ENCODE assay signal across 9 cellular contexts in genomic region chr12:13205809-13206559, GRCh38. TPM values are rescaled to one million over a fixed set of nuclear protein-coding genes. Genes with fewer than 3 reads are reported as not detected.
DNase-seq lines count a peak whose midpoint lies in the region; ATAC-seq, FAIRE-seq and TF ChIP-seq lines count a peak whose summit lies in the region.
"Had no signal": no experiment of that assay in that cellular context is flagged by ENCODE, and none has a peak within 500 bp of the region (broad histone marks: within the 10 kb centered on the region; RNA-seq: fewer than 3 reads in every experiment).

No MANE protein-coding gene starts in this region.

- BruUV-seq in endothelial cell of umbilical vein (replicated peaks; lab: Mats Ljungman, UMichigan), result TSS peak; percentile 87

- in situ Hi-C loops in SK-MEL-5 (cut with HindIII; ENCODE audit: low pct_unique_long_range_greater_than_20kb, low sequenced_read_pairs), result no loop called here

- H3K9me3 ChIP-seq in endothelial cell of umbilical vein (replicated peaks; ENCODE audit: control insufficient read depth, insufficient read depth, low read length), result no peaks in the 10 kb centered on the region

- no peaks in the 10 kb centered on the region for H3K27me3 ChIP-seq in endothelial cell of umbilical vein (ENCODE audit: control insufficient read depth in 2 of 2, insufficient read depth in 2 of 2, low read length in 2 of 2)

- no peak for TF ChIP-seq CTCF in endothelial cell of umbilical vein (IDR thresholded peaks at IDR 0.05; ENCODE audit: extremely low read depth in 1 of 2, insufficient read depth in 1 of 2, low read depth in 1 of 2, low read length in 2 of 2)

- peaks cover 97% of the 10 kb centered on the region for H3K4me1 ChIP-seq in endothelial cell of umbilical vein (ENCODE audit: control insufficient read depth, extremely low read depth, insufficient read depth, low read length)

- POLR2A ChIA-PET in endothelial cell of umbilical vein (lab: Charles Lee), result interaction anchor here (0.6 to 2.4 kb wide), 5 partner anchors 8 to 123 kb away, joined by 3 to 19 read pairs (median 4); partner anchors contain the start of gene EMP1

- no peak for FAIRE-seq in endothelial cell of umbilical vein (lab: Jason Lieb, UNC)

- no peaks in the 10 kb centered on the region for H4K20me1 ChIP-seq in endothelial cell of umbilical vein (replicated peaks; ENCODE audit: control insufficient read depth, extremely low read depth, insufficient read depth, low read length)

- peak; percentile 60 for TF ChIP-seq POLR2A in endothelial cell of umbilical vein (IDR thresholded peaks at IDR 0.05; ENCODE audit: low read depth, low read length)

- H2AFZ ChIP-seq in endothelial cell of umbilical vein (ENCODE audit: low read depth, low read length), result no peak overlapping the region

- H3K79me2 ChIP-seq in endothelial cell of umbilical vein (ENCODE audit: control insufficient read depth, insufficient read depth, low read length), result peaks cover 91% of the 10 kb centered on the region

- DNase-seq in GM04503 (ENCODE audit: low read depth), result peak; percentile 98
- DNase-seq in SK-MEL-5 (ENCODE audit: low read depth, low spot score), result peak; percentile 77
- DNase-seq in endothelial cell of umbilical vein (ENCODE audit: low read depth, low spot score), result peak; percentile 92
- peak; percentile 96 for DNase-seq in renal cortical epithelial cell (ENCODE audit: low read depth)
- no peak for DNase-seq in NCI-H1092 treated with DMSO at 0.1 percent for 48 hours (lab: John Stamatoyannopoulos, UW)
- DNase-seq in substantia nigra (lab: John Stamatoyannopoulos, UW), result no peak

- ATAC-seq in GM18520 (IDR thresholded peaks at IDR 0.05; ENCODE audit: unreplicated experiment) (no peak), GM21423 (IDR thresholded peaks at IDR 0.05; ENCODE audit: unreplicated experiment) (no peak)

- CTCF ChIA-PET in endothelial cell of umbilical vein (lab: Charles Lee), result interaction anchor here (1.0 to 9.3 kb wide), 10 partner anchors 8 to 369 kb away, joined by 3 to 89 read pairs (median 4); partner anchors contain the start of genes EMP1 and GSG1

- H3K4me3 ChIP-seq in endothelial cell of umbilical vein (replicated peaks in 1 of 3; ENCODE audit: insufficient read depth in 1 of 3, low read depth in 1 of 3, low read length in 3 of 3), result no peak overlapping the region

- peaks cover 5% of the 10 kb centered on the region in 2 experiments for H3K36me3 ChIP-seq in endothelial cell of umbilical vein (ENCODE audit: control insufficient read depth in 2 of 2, extremely low read depth in 1 of 2, insufficient read depth in 2 of 2, low read length in 2 of 2)

- H3K4me2 ChIP-seq in endothelial cell of umbilical vein (ENCODE audit: insufficient read depth, low read length), result peak overlapping the region; percentile 53

- intact Hi-C loops in endothelial cell of umbilical vein (cut with micrococcal nuclease), result loop anchor here (1.0 to 2.0 kb wide), 6 partner anchors 10 to 290 kb away; partner anchors contain the start of genes EMP1 and HEBP1

- H3K27ac ChIP-seq in endothelial cell of umbilical vein (ENCODE audit: insufficient read depth, low read depth, low read length), result peak overlapping the region; percentile 97
- no peak overlapping the region for H3K27ac ChIP-seq in substantia nigra (ENCODE audit: low read depth, low read length, poor library complexity, severe bottlenecking)
- H3K27ac ChIP-seq: VCaP had no signal

- H3K9ac ChIP-seq in endothelial cell of umbilical vein (replicated peaks; ENCODE audit: extremely low read depth, insufficient read depth, low read length), result peak overlapping the region; percentile 74

- dilution Hi-C loops in endothelial cell of umbilical vein (cut with MboI; ENCODE audit: extremely low pct_ligation_motif_present, low sequenced_read_pairs), result no loop called here

- no peaks in the 10 kb centered on the region for H3K9me1 ChIP-seq in endothelial cell of umbilical vein (replicated peaks; ENCODE audit: control insufficient read depth, extremely low read depth, insufficient read depth, low read length)

TF ChIP-seq in endothelial cell of umbilical vein, 7 proteins besides CTCF, POLR2A, EP300 and RAD21:
- TF ChIP-seq POLR2AphosphoS5 (IDR thresholded peaks at IDR 0.05; ENCODE audit: insufficient read depth, low read depth, low read length), result peak; percentile 81
- TF ChIP-seq MAX (IDR thresholded peaks at IDR 0.05; ENCODE audit: insufficient read depth, insufficient read length), result no peak
- peak; percentile 84 for TF ChIP-seq JUN (IDR thresholded peaks at IDR 0.05; ENCODE audit: borderline replicate concordance, insufficient read depth, insufficient read length, low read depth)
- TF ChIP-seq EZH2 (IDR thresholded peaks at IDR 0.05; ENCODE audit: borderline replicate concordance, low read depth, low read length, severe bottlenecking), result no peak
- TF ChIP-seq FOS (IDR thresholded peaks at IDR 0.05; ENCODE audit: borderline replicate concordance, insufficient read depth, low read length), result peak; percentile 92
- TF ChIP-seq MYC (IDR thresholded peaks at IDR 0.05; ENCODE audit: low read depth, low read length), result no peak
- TF ChIP-seq GATA2 (IDR thresholded peaks at IDR 0.05; ENCODE audit: insufficient read depth, insufficient read length, low read depth, low read length), result no peak

RNA-seq across cellular contexts. Expression of gene EMP1, which starts 9.5 kb away (rescaled TPM):
- total RNA-seq in SK-MEL-5 (2014; rRNA removed; shearing (Covaris generic)), result 8.7 and 14.3 TPM in 2 replicates
- 41.8 and 57.8 TPM in 2 replicates for polyA plus RNA-seq in SK-MEL-5 (2015; cell fraction: cytosol; rRNA removed)
- 9.2 and 23.4 TPM in 2 replicates for polyA plus RNA-seq in SK-MEL-5 (2015; cell fraction: nucleus; rRNA removed)
- total RNA-seq in endothelial cell of umbilical vein, result 528 and 577 TPM in 2 replicates
- polyA plus RNA-seq in endothelial cell of umbilical vein, result 265 and 376 TPM in 2 replicates
- 212 and 379 TPM in 2 replicates for polyA plus RNA-seq in endothelial cell of umbilical vein (2011; cell fraction: cytosol; rRNA removed)
- 215 and 228 TPM in 2 replicates for polyA plus RNA-seq in endothelial cell of umbilical vein (2011; cell fraction: nucleus; rRNA removed)
- polyA plus RNA-seq in endothelial cell of umbilical vein (2012), result 340 and 403 TPM in 2 replicates
- 1,048 and 1,141 TPM in 2 replicates for polyA minus RNA-seq in endothelial cell of umbilical vein
- polyA minus RNA-seq in endothelial cell of umbilical vein (2011; cell fraction: cytosol; rRNA and poly(A)+ RNA removed), result 17.4 TPM
- polyA minus RNA-seq in endothelial cell of umbilical vein (2011; cell fraction: nucleus; rRNA and poly(A)+ RNA removed), result 246 and 258 TPM in 2 replicates
- total RNA-seq in renal cortical epithelial cell, result 60.2 and 110 TPM in 2 replicates

Comparison
In these comparisons a context has a peak if more than half of its experiments do, and no peak if none do; other contexts are left out.
1. DNase-seq: peak in GM04503 (single experiment), SK-MEL-5 (single experiment), endothelial cell of umbilical vein (single experiment) and renal cortical epithelial cell (single experiment); none in NCI-H1092 treated with DMSO at 0.1 percent for 48 hours (single experiment) and substantia nigra (0 of 49).